Comparison of ENCODE assay signal across 10 cellular contexts in the genomic region with DNA sequence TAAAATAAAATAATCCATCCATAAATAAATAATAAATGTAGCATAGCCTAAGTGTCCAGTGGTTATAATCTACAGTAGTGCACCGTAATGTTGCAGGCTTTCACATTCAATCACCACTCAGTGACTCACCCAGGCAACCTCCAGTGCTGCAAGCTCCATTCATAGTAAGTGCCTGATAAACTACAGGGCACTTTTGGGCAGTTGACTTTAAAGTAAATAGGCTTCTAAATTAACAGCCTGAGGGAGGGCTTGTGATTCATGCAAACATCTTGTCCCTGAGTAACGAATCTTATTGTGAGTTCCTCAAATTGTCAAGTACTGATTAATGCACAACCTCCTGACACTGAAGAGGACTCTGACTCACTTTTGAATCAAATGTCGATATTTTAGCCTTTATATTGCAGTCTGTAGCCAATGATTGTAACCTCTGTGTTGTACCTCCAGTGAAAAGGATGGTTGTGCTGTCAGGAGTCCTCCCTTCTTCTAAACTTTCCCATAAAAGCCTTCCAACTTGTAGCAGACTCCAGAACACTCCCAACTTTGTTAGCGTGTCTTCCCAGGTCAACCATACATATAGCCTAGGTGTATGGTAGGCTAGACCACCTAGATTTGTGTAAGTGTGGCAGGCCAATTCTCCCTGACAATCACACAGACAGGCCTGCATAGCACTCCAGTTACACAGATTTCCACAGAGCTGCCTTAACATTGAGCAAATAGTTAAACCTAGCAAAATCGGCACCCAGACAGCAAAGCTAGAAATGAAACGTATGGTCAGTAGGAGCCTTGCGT. TPM values are rescaled to one million over a fixed set of nuclear protein-coding genes. Genes with fewer than 3 reads are reported as not detected.
A peak's percentile ranks its signal among the peaks of the same experiment; 100 is the strongest.
DNase-seq lines count a peak whose midpoint lies in the region; ATAC-seq and TF ChIP-seq lines count a peak whose summit lies in the region.
"Had no signal": no experiment of that assay in that cellular context is flagged by ENCODE, and none has a peak within 500 bp of the region (broad histone marks: within the 10 kb centered on the region; RNA-seq: fewer than 3 reads in every experiment).

No MANE protein-coding gene starts in this region.

- DNase-seq in stimulated activated naive CD8-positive, alpha-beta T cell treated with anti-CD3 and anti-CD28 coated beads, Interleukin-15, amount 100 ng/mL, for 72 hours: no peak
- no peak for DNase-seq in stimulated activated naive CD8-positive, alpha-beta T cell treated with anti-CD3 and anti-CD28 coated beads, Interleukin-15, Interleukin-2, amounts not matched to agents 100 U/mL and 50 U/mL, for 24 hours
- no peak for DNase-seq in SK-N-SH
- DNase-seq in left ventricle myocardium superior: no peak
- no peak for DNase-seq in CD8-positive, alpha-beta memory T cell
- no peak for DNase-seq in COLO668 (lab: John Stamatoyannopoulos, UW; ENCODE audit: unreplicated experiment)

- TF ChIP-seq CTCF in SK-N-SH (IDR thresholded peaks at IDR 0.05): no peak

- no peak overlapping the region for H3K4me3 Mint-ChIP-seq in stimulated activated naive CD8-positive, alpha-beta T cell treated with anti-CD3 and anti-CD28 coated beads, Interleukin-15, amount 100 ng/mL, for 72 hours
- H3K4me3 Mint-ChIP-seq in CD8-positive, alpha-beta memory T cell: no peak overlapping the region
- H3K4me3 Mint-ChIP-seq: T-helper 1 cell treated with Interleukin-12 subunit alpha and Interleukin-12 subunit beta and Interleukin-4 antibody, amounts not matched to agents 30 μg/mL and 1 μg/mL, for 36 hours had no signal

- POLR2A ChIA-PET in SK-N-SH (lab: Yijun Ruan, JAX): no interaction called here
- POLR2A ChIA-PET in CD8-positive, alpha-beta memory T cell (lab: Charles Lee): no interaction called here

- no peak overlapping the region for H3K27ac Mint-ChIP-seq in stimulated activated naive CD8-positive, alpha-beta T cell treated with anti-CD3 and anti-CD28 coated beads, Interleukin-15, amount 100 ng/mL, for 72 hours
- H3K27ac Mint-ChIP-seq in CD8-positive, alpha-beta memory T cell: peak overlapping the region in 1 of 8 donors; percentile 86
- H3K27ac Mint-ChIP-seq: T-helper 1 cell treated with Interleukin-12 subunit alpha and Interleukin-12 subunit beta and Interleukin-4 antibody, amounts not matched to agents 30 μg/mL and 1 μg/mL, for 36 hours had no signal

- H3K4me3 ChIP-seq in SK-N-SH (ENCODE audit: low read depth in 2 of 2, low read length in 1 of 2): no peak overlapping the region
- H3K4me3 ChIP-seq in CD8-positive, alpha-beta memory T cell (ENCODE audit: low read length): no peak overlapping the region
- H3K4me3 ChIP-seq: skin epidermis had no signal

- H3F3A ChIP-seq in SK-N-SH (replicated peaks; ENCODE audit: insufficient read depth): peaks cover 3% of the 10 kb centered on the region

- intact Hi-C loops in left ventricle myocardium superior (cut with micrococcal nuclease): no loop called here

- 0 out of 2 replicates have a peak overlapping the region, but pooled peaks have one; percentile 44 for H2AFZ ChIP-seq in SK-N-SH (ENCODE audit: low read depth)

- peak in 1 of 2 experiments; percentile 17; a peak in 1 of 4 replicates for TF ChIP-seq EP300 in SK-N-SH (IDR thresholded peaks at IDR 0.05; ENCODE audit: borderline replicate concordance in 1 of 2, low read depth in 1 of 2, low read length in 1 of 2)

- peak; percentile 66 for ATAC-seq in stimulated activated naive CD8-positive, alpha-beta T cell treated with anti-CD3 and anti-CD28 coated beads, Interleukin-15, amount 100 ng/mL, for 72 hours
- no peak for ATAC-seq in stimulated activated naive CD8-positive, alpha-beta T cell treated with anti-CD3 and anti-CD28 coated beads, Interleukin-15, Interleukin-2, amounts not matched to agents 100 U/mL and 50 U/mL, for 24 hours
- peak; percentile 89 for ATAC-seq in left ventricle myocardium superior
- ATAC-seq in GM19328 (IDR thresholded peaks at IDR 0.05; ENCODE audit: unreplicated experiment): no peak
- ATAC-seq in HG03460 (IDR thresholded peaks at IDR 0.05; ENCODE audit: unreplicated experiment): no peak

- H3K27me3 ChIP-seq in SK-N-SH (ENCODE audit: insufficient read depth): no peaks in the 10 kb centered on the region
- no peaks in the 10 kb centered on the region for H3K27me3 ChIP-seq in CD8-positive, alpha-beta memory T cell (ENCODE audit: insufficient read depth, low read length, poor library complexity, severe bottlenecking)

- no peaks in the 10 kb centered on the region for H3K79me2 ChIP-seq in SK-N-SH (ENCODE audit: insufficient read depth)

- H3K9me3 ChIP-seq in SK-N-SH: no peaks in the 10 kb centered on the region
- peaks cover 8% of the 10 kb centered on the region for H3K9me3 ChIP-seq in CD8-positive, alpha-beta memory T cell (ENCODE audit: low read length)

- H3K27me3 Mint-ChIP-seq in stimulated activated naive CD8-positive, alpha-beta T cell treated with anti-CD3 and anti-CD28 coated beads, Interleukin-15, amount 100 ng/mL, for 72 hours: no peaks in the 10 kb centered on the region
- H3K27me3 Mint-ChIP-seq in CD8-positive, alpha-beta memory T cell: no peaks in the 10 kb centered on the region

- peak overlapping the region; percentile 37; the same call in 1 of the 2 replicates for H3K4me2 ChIP-seq in SK-N-SH

- no peaks in the 10 kb centered on the region for H3K4me1 ChIP-seq in SK-N-SH (ENCODE audit: control insufficient read depth in 1 of 2, insufficient read depth in 2 of 2, low read depth in 1 of 2, low read length in 1 of 2)
- H3K4me1 ChIP-seq in CD8-positive, alpha-beta memory T cell (ENCODE audit: insufficient read depth, low read length): no peaks in the 10 kb centered on the region

- no peak for TF ChIP-seq RAD21 in SK-N-SH (IDR thresholded peaks at IDR 0.05; ENCODE audit: low read length)

- H3K27ac ChIP-seq in SK-N-SH (ENCODE audit: low read depth in 2 of 2, low read length in 1 of 2): peak overlapping the region in 1 of 2 experiments; percentile 61; a peak in 2 of 4 replicates
- no peak overlapping the region for H3K27ac ChIP-seq in CD8-positive, alpha-beta memory T cell (ENCODE audit: low read depth, low read length)
- H3K27ac ChIP-seq: skin epidermis had no signal

- H3K36me3 Mint-ChIP-seq in CD8-positive, alpha-beta memory T cell: peaks cover 0 to 9% (median 0%) of the 10 kb centered on the region in 3 donors

- CTCF ChIA-PET in SK-N-SH (lab: Yijun Ruan, JAX): no interaction called here
- CTCF ChIA-PET in CD8-positive, alpha-beta memory T cell (lab: Charles Lee): interaction anchor here (0.9 kb wide), 1 partner anchor 9 kb away, joined by 4 read pairs; no protein-coding TSS in a partner anchor

- H3K9me2 ChIP-seq in SK-N-SH: no peaks in the 10 kb centered on the region

- no peaks in the 10 kb centered on the region for H3K36me3 ChIP-seq in SK-N-SH (replicated peaks in 1 of 2; ENCODE audit: control insufficient read depth in 1 of 2, insufficient read depth in 2 of 2, low read length in 1 of 2)
- no peaks in the 10 kb centered on the region for H3K36me3 ChIP-seq in CD8-positive, alpha-beta memory T cell (ENCODE audit: insufficient read depth, low read length)

- 48% methylated on average over 7 of the region's 7 CpGs for WGBS in SK-N-SH (ENCODE audit: low lambda C conversion rate)

- H3K4me1 Mint-ChIP-seq in stimulated activated naive CD8-positive, alpha-beta T cell treated with anti-CD3 and anti-CD28 coated beads, Interleukin-15, amount 100 ng/mL, for 72 hours: peaks cover 6% of the 10 kb centered on the region
- H3K4me1 Mint-ChIP-seq in CD8-positive, alpha-beta memory T cell: peaks cover 0 to 3% (median 0%) of the 10 kb centered on the region in 3 donors

- H3K9me3 Mint-ChIP-seq in stimulated activated naive CD8-positive, alpha-beta T cell treated with anti-CD3 and anti-CD28 coated beads, Interleukin-15, amount 100 ng/mL, for 72 hours: peaks cover 4 to 13% of the 10 kb centered on the region in 2 donors
- peaks cover 0 to 5% (median 4%) of the 10 kb centered on the region in 5 donors for H3K9me3 Mint-ChIP-seq in CD8-positive, alpha-beta memory T cell

- no peak overlapping the region for H3K9ac ChIP-seq in SK-N-SH

- H4K20me1 ChIP-seq in SK-N-SH (ENCODE audit: insufficient read depth): no peaks in the 10 kb centered on the region

TF ChIP-seq in SK-N-SH, 30 proteins besides CTCF, POLR2A, EP300 and RAD21 (continues in another document):
- TF ChIP-seq FOXJ3 (CRISPR knock-in tag; IDR thresholded peaks at IDR 0.05) (no peak), JUND (IDR thresholded peaks at IDR 0.05) (peak; percentile 56; the same call in 1 of the 2 replicates), FOSL2 (IDR thresholded peaks at IDR 0.05; ENCODE audit: borderline replicate concordance, low read depth) (peak; percentile 78), GATA2 (CRISPR knock-in tag; IDR thresholded peaks at IDR 0.05) (no peak), CHD2 (IDR thresholded peaks at IDR 0.05; ENCODE audit: low read length, partially characterized antibody) (no peak), TCF12 (IDR thresholded peaks at IDR 0.05) (peak; percentile 70), SMC3 (IDR thresholded peaks at IDR 0.05; ENCODE audit: low read depth, low read length) (no peak), NFIC (IDR thresholded peaks at IDR 0.05; ENCODE audit: borderline replicate concordance) (0 out of 2 replicates have a peak, but pooled peaks have one; percentile 9), GABPA (IDR thresholded peaks at IDR 0.05; ENCODE audit: low read depth) (no peak), RXRA (IDR thresholded peaks at IDR 0.05; ENCODE audit: borderline replicate concordance, low read depth) (no peak), ZBTB33 (IDR thresholded peaks at IDR 0.05; ENCODE audit: borderline replicate concordance, low read depth) (no peak)

RNA-seq across cellular contexts. Expression of gene BICD1, which starts 54.9 kb away (rescaled TPM):
- polyA plus RNA-seq in SK-N-SH (2012; rRNA removed): 12.1 and 13.2 TPM in 2 replicates
- 11.8 and 12.8 TPM in 2 replicates for polyA plus RNA-seq in SK-N-SH (2012; cell fraction: cytosol; rRNA removed)
- polyA plus RNA-seq in SK-N-SH (2012; cell fraction: nucleus; rRNA removed): 37.6 and 42.3 TPM in 2 replicates
- 4.5 TPM for total RNA-seq in left ventricle myocardium superior
- 10 to 100 TPM; 18.0 to 20.5 TPM for total RNA-seq in CD8-positive, alpha-beta memory T cell
- polyA plus RNA-seq in CD8-positive, alpha-beta memory T cell: 8.7 TPM

Comparison
In these comparisons a context has a peak if more than half of its experiments do, and no peak if none do; other contexts are left out.
1. ATAC-seq: peak in stimulated activated naive CD8-positive, alpha-beta T cell treated with anti-CD3 and anti-CD28 coated beads, Interleukin-15, amount 100 ng/mL, for 72 hours (single experiment) and left ventricle myocardium superior (single experiment); none in stimulated activated naive CD8-positive, alpha-beta T cell treated with anti-CD3 and anti-CD28 coated beads, Interleukin-15, Interleukin-2, amounts not matched to agents 100 U/mL and 50 U/mL, for 24 hours (single experiment), GM19328 (single experiment) and HG03460 (single experiment).